ENCODE assay signal across 8 cellular contexts in genomic region chr13:21670006-21670882, GRCh38. TPM values are rescaled to one million over a fixed set of nuclear protein-coding genes. Genes with fewer than 3 reads are reported as not detected.
DNase-seq lines count a peak whose midpoint lies in the region; ATAC-seq lines count a peak whose summit lies in the region.

No MANE protein-coding gene starts in this region.

- peaks cover 40 to 52% (median 48%) of the 10 kb centered on the region in 3 donors for H3K4me1 Mint-ChIP-seq in CD8-positive, alpha-beta memory T cell
- H3K4me1 Mint-ChIP-seq in activated naive CD8-positive, alpha-beta T cell treated with anti-CD3 and anti-CD28 coated beads, Interleukin-2, amount 10 ng/mL, durations not matched to agents 7 days and 5 days: peaks cover 37% of the 10 kb centered on the region

- peak; percentile 42 to 78 (median 60) for DNase-seq in CD8-positive, alpha-beta memory T cell
- DNase-seq in SJSA1 (ENCODE audit: low read depth in 1 of 2, low spot score in 2 of 2) (peak; percentile 61 to 74), left ventricle myocardium superior (peak; percentile 74), mesenteric fat pad (ENCODE audit: low spot score) (no peak)
- DNase-seq in activated naive CD8-positive, alpha-beta T cell treated with anti-CD3 and anti-CD28 coated beads, Interleukin-2, amount 10 ng/mL, durations not matched to agents 7 days and 5 days: peak; percentile 75

- POLR2A ChIA-PET in CD8-positive, alpha-beta memory T cell (lab: Charles Lee): interaction anchor here (0.7 to 4.0 kb wide), 6 partner anchors 29 to 445 kb away, joined by 3 to 34 read pairs (median 4); partner anchors contain the start of gene MICU2
- POLR2A ChIA-PET in activated naive CD8-positive, alpha-beta T cell treated with anti-CD3 and anti-CD28 coated beads, Interleukin-2, amount 10 ng/mL, durations not matched to agents 7 days and 5 days (lab: Charles Lee): interaction anchor here (1.2 kb wide), 1 partner anchor 66 kb away, joined by 3 read pairs; the partner anchor contains the start of gene MICU2

- H3K36me3 Mint-ChIP-seq in CD8-positive, alpha-beta memory T cell: peaks cover 0 to 17% (median 0%) of the 10 kb centered on the region in 3 donors
- no peaks in the 10 kb centered on the region for H3K36me3 Mint-ChIP-seq in activated naive CD8-positive, alpha-beta T cell treated with anti-CD3 and anti-CD28 coated beads, Interleukin-2, amount 10 ng/mL, durations not matched to agents 7 days and 5 days

- H3K4me3 Mint-ChIP-seq in CD8-positive, alpha-beta memory T cell: peak overlapping the region; percentile 88 to 98 (median 96)
- H3K4me3 Mint-ChIP-seq in activated naive CD8-positive, alpha-beta T cell treated with anti-CD3 and anti-CD28 coated beads, Interleukin-2, amount 10 ng/mL, durations not matched to agents 7 days and 5 days: peak overlapping the region; percentile 91

- peak overlapping the region; percentile 22 for H3K27ac ChIP-seq in CD8-positive, alpha-beta memory T cell (ENCODE audit: low read depth, low read length)
- H3K27ac ChIP-seq in SJSA1 (no peak overlapping the region), rectal smooth muscle tissue (ENCODE audit: low read depth, low read length) (no peak overlapping the region)

- CTCF ChIA-PET in CD8-positive, alpha-beta memory T cell (lab: Charles Lee): interaction anchor here (0.8 to 8.1 kb wide), 10 partner anchors 9 to 391 kb away, joined by 3 to 56 read pairs (median 3); no protein-coding TSS in a partner anchor

- no peaks in the 10 kb centered on the region for H3K9me3 ChIP-seq in CD8-positive, alpha-beta memory T cell (ENCODE audit: low read length)
- H3K9me3 ChIP-seq in SJSA1 (replicated peaks): no peaks in the 10 kb centered on the region

- no peaks in the 10 kb centered on the region for H3K9me3 Mint-ChIP-seq in CD8-positive, alpha-beta memory T cell
- no peaks in the 10 kb centered on the region for H3K9me3 Mint-ChIP-seq in activated naive CD8-positive, alpha-beta T cell treated with anti-CD3 and anti-CD28 coated beads, Interleukin-2, amount 10 ng/mL, durations not matched to agents 7 days and 5 days

- H3K27me3 Mint-ChIP-seq in CD8-positive, alpha-beta memory T cell: peaks cover 7 to 10% of the 10 kb centered on the region in 2 donors
- peaks cover 58% of the 10 kb centered on the region for H3K27me3 Mint-ChIP-seq in activated naive CD8-positive, alpha-beta T cell treated with anti-CD3 and anti-CD28 coated beads, Interleukin-2, amount 10 ng/mL, durations not matched to agents 7 days and 5 days

- H3K4me1 ChIP-seq in CD8-positive, alpha-beta memory T cell (ENCODE audit: insufficient read depth, low read length): peaks cover 32% of the 10 kb centered on the region
- H3K4me1 ChIP-seq in SJSA1 (replicated peaks) (peaks cover 29% of the 10 kb centered on the region), rectal smooth muscle tissue (ENCODE audit: control insufficient read depth, insufficient read depth, low read length) (peaks cover 2% of the 10 kb centered on the region)

- H3K9ac ChIP-seq in rectal smooth muscle tissue (ENCODE audit: low read length): no peak overlapping the region

- ATAC-seq in GM19397 (IDR thresholded peaks at IDR 0.05; ENCODE audit: unreplicated experiment) (peak; percentile 20), HG03571 (IDR thresholded peaks at IDR 0.05; ENCODE audit: unreplicated experiment) (peak; percentile 21), left ventricle myocardium superior (peak; percentile 64)
- peak; percentile 22 for ATAC-seq in activated naive CD8-positive, alpha-beta T cell treated with anti-CD3 and anti-CD28 coated beads, Interleukin-2, amount 10 ng/mL, durations not matched to agents 7 days and 5 days (ENCODE audit: low read depth)

- peak overlapping the region; percentile 98 for H3K4me3 ChIP-seq in CD8-positive, alpha-beta memory T cell (ENCODE audit: low read length)
- peak overlapping the region; percentile 49 for H3K4me3 ChIP-seq in SJSA1
- H3K4me3 ChIP-seq in rectal smooth muscle tissue (ENCODE audit: low read length): peak overlapping the region; percentile 84

- no peaks in the 10 kb centered on the region for H3K36me3 ChIP-seq in CD8-positive, alpha-beta memory T cell (ENCODE audit: insufficient read depth, low read length)
- no peaks in the 10 kb centered on the region for H3K36me3 ChIP-seq in SJSA1
- no peaks in the 10 kb centered on the region for H3K36me3 ChIP-seq in rectal smooth muscle tissue (ENCODE audit: control insufficient read depth, insufficient read depth, low read length)

- H3K27me3 ChIP-seq in CD8-positive, alpha-beta memory T cell (ENCODE audit: insufficient read depth, low read length, poor library complexity, severe bottlenecking): peaks cover 6% of the 10 kb centered on the region
- H3K27me3 ChIP-seq in SJSA1 (replicated peaks) (peaks cover 25% of the 10 kb centered on the region), rectal smooth muscle tissue (ENCODE audit: control insufficient read depth, insufficient read depth, low read length) (peaks cover 10% of the 10 kb centered on the region)

- intact Hi-C loops in left ventricle myocardium superior (cut with micrococcal nuclease): no loop called here

- peak overlapping the region; percentile 62 to 93 (median 91) for H3K27ac Mint-ChIP-seq in CD8-positive, alpha-beta memory T cell
- peak overlapping the region; percentile 48 for H3K27ac Mint-ChIP-seq in activated naive CD8-positive, alpha-beta T cell treated with anti-CD3 and anti-CD28 coated beads, Interleukin-2, amount 10 ng/mL, durations not matched to agents 7 days and 5 days

RNA-seq across cellular contexts. Expression of gene FGF9, which starts 0.6 kb away (rescaled TPM):
- 1 to 10 TPM; 1.7 to 2.3 TPM for total RNA-seq in CD8-positive, alpha-beta memory T cell
- 2.3 TPM for polyA plus RNA-seq in CD8-positive, alpha-beta memory T cell
- total RNA-seq in SJSA1 (2014; rRNA removed; shearing (Covaris generic)): 0.26 TPM in 1 of 2 replicates, not detected in the other
- 1 to 10 TPM; 1.9 to 2.6 TPM for total RNA-seq in activated naive CD8-positive, alpha-beta T cell treated with anti-CD3 and anti-CD28 coated beads, Interleukin-2, amount 10 ng/mL, durations not matched to agents 7 days and 5 days
- total RNA-seq in left ventricle myocardium superior (12.1 TPM), mesenteric fat pad (0.80 TPM)
